Comparison of ENCODE assay signal across 8 cellular contexts in the genomic region with DNA sequence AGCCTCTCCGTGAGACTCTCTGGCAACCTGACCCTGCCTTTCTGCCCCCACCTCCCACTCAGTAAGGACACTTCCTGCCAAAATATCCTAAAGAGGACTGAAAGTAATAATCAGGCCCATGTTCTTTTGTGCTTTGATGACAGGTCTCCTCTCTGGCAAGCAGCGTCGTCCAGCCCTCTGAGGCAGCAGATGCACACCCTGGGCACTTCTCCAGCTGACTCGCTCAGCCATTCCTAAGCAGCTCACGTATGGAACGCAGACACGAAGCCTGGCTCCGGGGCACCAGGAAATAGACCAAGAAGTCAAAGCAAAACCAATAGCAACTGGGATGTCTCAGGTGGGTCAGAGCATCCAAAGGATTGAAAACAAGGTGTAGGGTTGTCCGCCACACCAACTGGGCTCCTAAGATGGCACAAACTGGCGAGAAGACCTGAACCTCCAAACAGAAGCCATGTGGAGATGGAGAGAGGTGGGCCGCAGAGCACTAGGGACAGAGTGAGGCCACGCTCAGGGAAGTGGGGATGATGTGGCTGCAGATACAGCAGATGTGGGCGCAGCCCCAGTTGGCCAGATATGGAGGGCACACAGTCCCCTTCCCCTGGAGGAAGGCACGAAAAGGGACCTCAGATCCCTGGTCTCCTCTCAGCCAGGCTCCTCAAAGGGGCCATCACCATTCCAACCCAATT. TPM values are rescaled to one million over a fixed set of nuclear protein-coding genes. Genes with fewer than 3 reads are reported as not detected.
DNase-seq lines count a peak whose midpoint lies in the region; ATAC-seq lines count a peak whose summit lies in the region.

No MANE protein-coding gene starts in this region.

- ATAC-seq in HG02981 (IDR thresholded peaks at IDR 0.05; ENCODE audit: unreplicated experiment) (no peak), HG03460 (IDR thresholded peaks at IDR 0.05; ENCODE audit: unreplicated experiment) (no peak)

- DNase-seq in Caki2 (ENCODE audit: low read depth) = peak; percentile 74
- peak; percentile 28 for DNase-seq in NCI-H2171 (lab: John Stamatoyannopoulos, UW)
- DNase-seq in dermis blood vessel endothelial cell = peak; percentile 69
- DNase-seq in nucleus accumbens (lab: John Stamatoyannopoulos, UW) = peak in 48 of 56 donors; percentile 16 to 87 (median 64)
- DNase-seq in COLO668 (lab: John Stamatoyannopoulos, UW; ENCODE audit: unreplicated experiment) = no peak
- no peak for DNase-seq in effector CD8-positive, alpha-beta T cell (lab: John Stamatoyannopoulos, UW)

- in situ Hi-C loops in Caki2 (cut with HindIII; ENCODE audit: low pct_unique_long_range_greater_than_20kb, low sequenced_read_pairs) = no loop called here

RNA-seq across cellular contexts. Expression of a gene that starts 2.4 kb away (rescaled TPM):
- 45.8 and 58.6 TPM in 2 replicates for total RNA-seq in Caki2 (2014; rRNA removed; shearing (Covaris generic); ENCODE audit: low replicate concordance)
- 120 and 171 TPM in 2 replicates for total RNA-seq in dermis blood vessel endothelial cell

Comparison
In these comparisons a context has a peak if more than half of its experiments do, and no peak if none do; other contexts are left out.
1. DNase-seq: peak in Caki2 (single experiment), NCI-H2171 (single experiment), dermis blood vessel endothelial cell (single experiment) and nucleus accumbens (48 of 56); none in COLO668 (single experiment) and effector CD8-positive, alpha-beta T cell (single experiment).